In genomic region chrX:139816204-139816603, GRCh38 we compare ENCODE assay signal across 15 cellular contexts.
A peak's percentile ranks its signal among the peaks of the same experiment; 100 is the strongest.
DNase-seq lines count a peak whose midpoint lies in the region; ATAC-seq and TF ChIP-seq lines count a peak whose summit lies in the region.
"Had no signal": no experiment of that assay in that cellular context is flagged by ENCODE, and none has a peak within 500 bp of the region (broad histone marks: within the 10 kb centered on the region; RNA-seq: fewer than 3 reads in every experiment).

No MANE protein-coding gene starts in this region.

- no peaks in the 10 kb centered on the region for H4K20me1 ChIP-seq in neural progenitor cell (ENCODE audit: low read depth)

- peaks cover 24% of the 10 kb centered on the region for H3K36me3 Mint-ChIP-seq in activated naive CD4-positive, alpha-beta T cell treated with anti-CD3 and anti-CD28 coated beads, Interleukin-2, amount 10 ng/mL, durations not matched to agents 7 days and 5 days
- peaks cover 23% of the 10 kb centered on the region for H3K36me3 Mint-ChIP-seq in activated naive CD4-positive, alpha-beta T cell treated with anti-CD3 and anti-CD28 coated beads for 36 hours (ENCODE audit: low read depth)
- peaks cover 0 to 60% (median 5%) of the 10 kb centered on the region in 3 donors for H3K36me3 Mint-ChIP-seq in CD8-positive, alpha-beta memory T cell
- H3K36me3 Mint-ChIP-seq in activated naive CD8-positive, alpha-beta T cell treated with anti-CD3 and anti-CD28 coated beads, Interleukin-2, amount 10 ng/mL, durations not matched to agents 7 days and 5 days = peaks cover 17% of the 10 kb centered on the region
- peaks cover 0 to 27% (median 24%) of the 10 kb centered on the region in 5 donors for H3K36me3 Mint-ChIP-seq in naive thymus-derived CD4-positive, alpha-beta T cell
- peaks cover 13% of the 10 kb centered on the region for H3K36me3 Mint-ChIP-seq in neural progenitor cell

- H3K4me2 ChIP-seq in neural progenitor cell = no peak overlapping the region
- H3K4me2 ChIP-seq: A549 had no signal

- H3K4me1 ChIP-seq in CD8-positive, alpha-beta memory T cell (ENCODE audit: insufficient read depth, low read length) = peaks cover 10% of the 10 kb centered on the region
- peaks cover 3 to 13% of the 10 kb centered on the region in 2 donors for H3K4me1 ChIP-seq in naive thymus-derived CD4-positive, alpha-beta T cell (ENCODE audit: control insufficient read depth in 2 of 2, insufficient read depth in 2 of 2, low read length in 2 of 2)
- H3K4me1 ChIP-seq in neural progenitor cell = no peaks in the 10 kb centered on the region
- H3K4me1 ChIP-seq: A549 had no signal

- peaks cover 11% of the 10 kb centered on the region for H3K4me1 Mint-ChIP-seq in activated naive CD4-positive, alpha-beta T cell treated with anti-CD3 and anti-CD28 coated beads, Interleukin-2, amount 10 ng/mL, durations not matched to agents 7 days and 5 days
- peaks cover 26% of the 10 kb centered on the region for H3K4me1 Mint-ChIP-seq in activated naive CD4-positive, alpha-beta T cell treated with anti-CD3 and anti-CD28 coated beads for 36 hours (ENCODE audit: low read depth)
- H3K4me1 Mint-ChIP-seq in CD8-positive, alpha-beta memory T cell = peaks cover 20 to 32% (median 31%) of the 10 kb centered on the region in 3 donors
- peaks cover 12% of the 10 kb centered on the region for H3K4me1 Mint-ChIP-seq in activated naive CD8-positive, alpha-beta T cell treated with anti-CD3 and anti-CD28 coated beads, Interleukin-2, amount 10 ng/mL, durations not matched to agents 7 days and 5 days
- peaks cover 10 to 38% (median 26%) of the 10 kb centered on the region in 7 donors for H3K4me1 Mint-ChIP-seq in naive thymus-derived CD4-positive, alpha-beta T cell
- no peaks in the 10 kb centered on the region for H3K4me1 Mint-ChIP-seq in neural progenitor cell
- H3K4me1 Mint-ChIP-seq: H9 had no signal

- H2AFZ ChIP-seq in neural progenitor cell (replicated peaks) = no peak overlapping the region

- no peaks in the 10 kb centered on the region for H3K27me3 ChIP-seq in CD8-positive, alpha-beta memory T cell (ENCODE audit: insufficient read depth, low read length, poor library complexity, severe bottlenecking)
- no peaks in the 10 kb centered on the region for H3K27me3 ChIP-seq in naive thymus-derived CD4-positive, alpha-beta T cell (ENCODE audit: control insufficient read depth in 2 of 2, insufficient read depth in 2 of 2, low read length in 2 of 2)
- H3K27me3 ChIP-seq in neural progenitor cell = no peaks in the 10 kb centered on the region

- H3K4me3 ChIP-seq in CD8-positive, alpha-beta memory T cell (ENCODE audit: low read length) = no peak overlapping the region
- H3K4me3 ChIP-seq in naive thymus-derived CD4-positive, alpha-beta T cell (ENCODE audit: low read length) = no peak overlapping the region
- no peak overlapping the region for H3K4me3 ChIP-seq in neural progenitor cell
- H3K4me3 ChIP-seq: A549 had no signal

- H3K79me2 ChIP-seq in neural progenitor cell (ENCODE audit: low read depth) = no peaks in the 10 kb centered on the region

- H3K27ac ChIP-seq in CD8-positive, alpha-beta memory T cell (ENCODE audit: low read depth, low read length) = no peak overlapping the region
- H3K27ac ChIP-seq in naive thymus-derived CD4-positive, alpha-beta T cell (ENCODE audit: low read depth, low read length) = no peak overlapping the region
- no peak overlapping the region for H3K27ac ChIP-seq in neural progenitor cell
- H3K27ac ChIP-seq: A549 had no signal

- H3K9me3 ChIP-seq in CD8-positive, alpha-beta memory T cell (ENCODE audit: low read length) = no peaks in the 10 kb centered on the region
- no peaks in the 10 kb centered on the region for H3K9me3 ChIP-seq in naive thymus-derived CD4-positive, alpha-beta T cell (ENCODE audit: control insufficient read depth in 2 of 3, low read length in 3 of 3)
- peaks cover 5% of the 10 kb centered on the region for H3K9me3 ChIP-seq in neural progenitor cell (ENCODE audit: low read depth)
- H3K9me3 ChIP-seq: A549 had no signal

- H3K9ac ChIP-seq in neural progenitor cell = no peak overlapping the region

- no peaks in the 10 kb centered on the region for H3K27me3 Mint-ChIP-seq in activated naive CD4-positive, alpha-beta T cell treated with anti-CD3 and anti-CD28 coated beads, Interleukin-2, amount 10 ng/mL, durations not matched to agents 7 days and 5 days
- no peaks in the 10 kb centered on the region for H3K27me3 Mint-ChIP-seq in activated naive CD4-positive, alpha-beta T cell treated with anti-CD3 and anti-CD28 coated beads for 36 hours (ENCODE audit: low read depth)
- H3K27me3 Mint-ChIP-seq in CD8-positive, alpha-beta memory T cell = no peaks in the 10 kb centered on the region
- H3K27me3 Mint-ChIP-seq in activated naive CD8-positive, alpha-beta T cell treated with anti-CD3 and anti-CD28 coated beads, Interleukin-2, amount 10 ng/mL, durations not matched to agents 7 days and 5 days = no peaks in the 10 kb centered on the region
- no peaks in the 10 kb centered on the region for H3K27me3 Mint-ChIP-seq in naive thymus-derived CD4-positive, alpha-beta T cell
- H3K27me3 Mint-ChIP-seq in neural progenitor cell (ENCODE audit: insufficient read depth, low read depth) = no peaks in the 10 kb centered on the region

- H3K4me3 Mint-ChIP-seq in activated naive CD4-positive, alpha-beta T cell treated with anti-CD3 and anti-CD28 coated beads, Interleukin-2, amount 10 ng/mL, durations not matched to agents 7 days and 5 days = no peak overlapping the region
- no peak overlapping the region for H3K4me3 Mint-ChIP-seq in activated naive CD4-positive, alpha-beta T cell treated with anti-CD3 and anti-CD28 coated beads for 36 hours
- peak overlapping the region in 2 of 7 donors; percentile 14 to 40 for H3K4me3 Mint-ChIP-seq in CD8-positive, alpha-beta memory T cell
- H3K4me3 Mint-ChIP-seq in activated naive CD8-positive, alpha-beta T cell treated with anti-CD3 and anti-CD28 coated beads, Interleukin-2, amount 10 ng/mL, durations not matched to agents 7 days and 5 days = no peak overlapping the region
- H3K4me3 Mint-ChIP-seq in naive thymus-derived CD4-positive, alpha-beta T cell = peak overlapping the region in 8 of 10 donors; percentile 1 to 58 (median 28)
- no peak overlapping the region for H3K4me3 Mint-ChIP-seq in neural progenitor cell
- H3K4me3 Mint-ChIP-seq: H9 had no signal

- H3K9me3 Mint-ChIP-seq in activated naive CD4-positive, alpha-beta T cell treated with anti-CD3 and anti-CD28 coated beads, Interleukin-2, amount 10 ng/mL, durations not matched to agents 7 days and 5 days = no peaks in the 10 kb centered on the region
- H3K9me3 Mint-ChIP-seq in activated naive CD4-positive, alpha-beta T cell treated with anti-CD3 and anti-CD28 coated beads for 36 hours = no peaks in the 10 kb centered on the region
- no peaks in the 10 kb centered on the region for H3K9me3 Mint-ChIP-seq in CD8-positive, alpha-beta memory T cell
- peaks cover 2% of the 10 kb centered on the region for H3K9me3 Mint-ChIP-seq in activated naive CD8-positive, alpha-beta T cell treated with anti-CD3 and anti-CD28 coated beads, Interleukin-2, amount 10 ng/mL, durations not matched to agents 7 days and 5 days
- H3K9me3 Mint-ChIP-seq in naive thymus-derived CD4-positive, alpha-beta T cell = no peaks in the 10 kb centered on the region
- H3K9me3 Mint-ChIP-seq in neural progenitor cell = no peaks in the 10 kb centered on the region

- intact Hi-C loops in activated naive CD4-positive, alpha-beta T cell treated with anti-CD3 and anti-CD28 coated beads for 36 hours (cut with micrococcal nuclease) = loop anchor here (5.0 kb wide), 1 partner anchor 116 kb away; the partner anchor contains the start of gene ATP11C
- intact Hi-C loops in naive thymus-derived CD4-positive, alpha-beta T cell (cut with micrococcal nuclease) = loop anchor here in 1 of 2 donors (1.0 to 5.0 kb wide), 2 partner anchors 13 to 116 kb away; partner anchors contain the start of gene ATP11C

- no peak for ATAC-seq in activated naive CD8-positive, alpha-beta T cell treated with anti-CD3 and anti-CD28 coated beads, Interleukin-2, amount 10 ng/mL, durations not matched to agents 7 days and 5 days (ENCODE audit: low read depth)
- no peak for ATAC-seq in naive thymus-derived CD4-positive, alpha-beta T cell
- ATAC-seq: A549 had no signal

- no peaks in the 10 kb centered on the region for H3K36me3 ChIP-seq in CD8-positive, alpha-beta memory T cell (ENCODE audit: insufficient read depth, low read length)
- H3K36me3 ChIP-seq in naive thymus-derived CD4-positive, alpha-beta T cell (ENCODE audit: control insufficient read depth in 2 of 3, insufficient read depth in 3 of 3, low read length in 3 of 3) = peaks cover 0 to 4% (median 0%) of the 10 kb centered on the region in 3 experiments
- H3K36me3 ChIP-seq in neural progenitor cell = peaks cover 7% of the 10 kb centered on the region

- TF ChIP-seq CTCF in neural progenitor cell (IDR thresholded peaks at IDR 0.05) = no peak

- peak overlapping the region; percentile 50 for H3K27ac Mint-ChIP-seq in activated naive CD4-positive, alpha-beta T cell treated with anti-CD3 and anti-CD28 coated beads, Interleukin-2, amount 10 ng/mL, durations not matched to agents 7 days and 5 days
- no peak overlapping the region for H3K27ac Mint-ChIP-seq in activated naive CD4-positive, alpha-beta T cell treated with anti-CD3 and anti-CD28 coated beads for 36 hours
- H3K27ac Mint-ChIP-seq in CD8-positive, alpha-beta memory T cell = peak overlapping the region in 5 of 8 donors; percentile 0 to 69 (median 36)
- H3K27ac Mint-ChIP-seq in activated naive CD8-positive, alpha-beta T cell treated with anti-CD3 and anti-CD28 coated beads, Interleukin-2, amount 10 ng/mL, durations not matched to agents 7 days and 5 days = peak overlapping the region; percentile 67
- peak overlapping the region; percentile 17 to 84 (median 47) for H3K27ac Mint-ChIP-seq in naive thymus-derived CD4-positive, alpha-beta T cell
- no peak overlapping the region for H3K27ac Mint-ChIP-seq in neural progenitor cell
- H3K27ac Mint-ChIP-seq: H9 had no signal

- POLR2A ChIA-PET in CD8-positive, alpha-beta memory T cell (lab: Charles Lee) = no interaction called here
- POLR2A ChIA-PET in activated naive CD8-positive, alpha-beta T cell treated with anti-CD3 and anti-CD28 coated beads, Interleukin-2, amount 10 ng/mL, durations not matched to agents 7 days and 5 days (lab: Charles Lee) = no interaction called here
- POLR2A ChIA-PET in naive thymus-derived CD4-positive, alpha-beta T cell (lab: Charles Lee) = interaction anchor here (1.2 kb wide), 1 partner anchor 115 kb away, joined by 3 read pairs; no protein-coding TSS in a partner anchor

- H3F3A ChIP-seq in neural progenitor cell (ENCODE audit: low read depth) = no peaks in the 10 kb centered on the region

- DNase-seq in activated naive CD4-positive, alpha-beta T cell treated with anti-CD3 and anti-CD28 coated beads, Interleukin-2, amount 10 ng/mL, durations not matched to agents 7 days and 5 days = no peak
- no peak for DNase-seq in activated naive CD4-positive, alpha-beta T cell treated with anti-CD3 and anti-CD28 coated beads for 36 hours
- DNase-seq in CD8-positive, alpha-beta memory T cell = peak in 1 of 5 donors; percentile 4
- no peak for DNase-seq in activated naive CD8-positive, alpha-beta T cell treated with anti-CD3 and anti-CD28 coated beads, Interleukin-2, amount 10 ng/mL, durations not matched to agents 7 days and 5 days
- peak in 2 of 9 donors; percentile 1 to 7 for DNase-seq in naive thymus-derived CD4-positive, alpha-beta T cell
- no peak for DNase-seq in putamen (ENCODE audit: low spot score)
- DNase-seq in NCI-H2171 (lab: John Stamatoyannopoulos, UW) = no peak
- no peak for DNase-seq in neural progenitor cell (ENCODE audit: low spot score)
- DNase-seq: C1 segment of cervical spinal cord, Calu3, H9, NCI-H187 treated with DMSO at 0.1 percent for 48 hours, NCI-H69, SHP77 had no signal

- CTCF ChIA-PET in activated naive CD4-positive, alpha-beta T cell treated with anti-CD3 and anti-CD28 coated beads, Interleukin-2, amount 10 ng/mL, durations not matched to agents 7 days and 5 days (lab: Charles Lee) = no interaction called here
- CTCF ChIA-PET in activated naive CD4-positive, alpha-beta T cell treated with anti-CD3 and anti-CD28 coated beads for 36 hours (lab: Charles Lee) = interaction anchor here (0.5 kb wide), 1 partner anchor 38 kb away, joined by 4 read pairs; no protein-coding TSS in a partner anchor
- CTCF ChIA-PET in CD8-positive, alpha-beta memory T cell (lab: Charles Lee) = no interaction called here
- CTCF ChIA-PET in naive thymus-derived CD4-positive, alpha-beta T cell (lab: Charles Lee) = no interaction called here

Comparison
In these comparisons a context has a peak if more than half of its experiments do, and no peak if none do; other contexts are left out.
1. H3K27ac Mint-ChIP-seq: peak in activated naive CD4-positive, alpha-beta T cell treated with anti-CD3 and anti-CD28 coated beads, Interleukin-2, amount 10 ng/mL, durations not matched to agents 7 days and 5 days (single experiment), CD8-positive, alpha-beta memory T cell (5 of 8), activated naive CD8-positive, alpha-beta T cell treated with anti-CD3 and anti-CD28 coated beads, Interleukin-2, amount 10 ng/mL, durations not matched to agents 7 days and 5 days (single experiment) and naive thymus-derived CD4-positive, alpha-beta T cell (9 of 9); none in activated naive CD4-positive, alpha-beta T cell treated with anti-CD3 and anti-CD28 coated beads for 36 hours (single experiment) and neural progenitor cell (single experiment).
2. H3K4me3 Mint-ChIP-seq: peak in naive thymus-derived CD4-positive, alpha-beta T cell (8 of 10); none in activated naive CD4-positive, alpha-beta T cell treated with anti-CD3 and anti-CD28 coated beads, Interleukin-2, amount 10 ng/mL, durations not matched to agents 7 days and 5 days (single experiment), activated naive CD4-positive, alpha-beta T cell treated with anti-CD3 and anti-CD28 coated beads for 36 hours (single experiment), activated naive CD8-positive, alpha-beta T cell treated with anti-CD3 and anti-CD28 coated beads, Interleukin-2, amount 10 ng/mL, durations not matched to agents 7 days and 5 days (single experiment) and neural progenitor cell (single experiment).